In genomic region chr22:50531546-50532352, GRCh38 we compare ENCODE assay signal across 8 cellular contexts. TPM values are rescaled to one million over a fixed set of nuclear protein-coding genes. Genes with fewer than 3 reads are reported as not detected.
A peak's percentile ranks its signal among the peaks of the same experiment; 100 is the strongest.
DNase-seq lines count a peak whose midpoint lies in the region; ATAC-seq, FAIRE-seq and TF ChIP-seq lines count a peak whose summit lies in the region.

No MANE protein-coding gene starts in this region.

- no peaks in the 10 kb centered on the region for H3K36me3 ChIP-seq in BE2C
- no peaks in the 10 kb centered on the region for H3K36me3 ChIP-seq in adipocyte (ENCODE audit: control insufficient read depth, insufficient read depth, low read length, severe bottlenecking)
- H3K36me3 ChIP-seq in prostate gland = no peaks in the 10 kb centered on the region

- intact Hi-C loops in left cardiac atrium (cut with DNase I) (no loop called here), prostate gland (cut with DNase I) (no loop called here)

- H3K9me3 ChIP-seq in BE2C = peaks cover 5% of the 10 kb centered on the region; the same call in 1 of the 2 replicates
- no peaks in the 10 kb centered on the region for H3K9me3 ChIP-seq in adipocyte (ENCODE audit: control insufficient read depth, low read length)
- no peaks in the 10 kb centered on the region for H3K9me3 ChIP-seq in prostate gland

- 1% methylated on average over 62 of the region's 84 CpGs for WGBS in prostate gland

- FAIRE-seq in H54 (lab: Jason Lieb, UNC) = no peak
- FAIRE-seq in RCC 7860 (lab: Jason Lieb, UNC) = no peak

- peak overlapping the region; percentile 89 for H3K9ac ChIP-seq in adipocyte (ENCODE audit: low read length)

- peak; percentile 50 to 56 for ATAC-seq in left cardiac atrium
- ATAC-seq in GM21515 (IDR thresholded peaks at IDR 0.05; ENCODE audit: unreplicated experiment) = no peak

- TF ChIP-seq CTCF in BE2C (IDR thresholded peaks at IDR 0.05; ENCODE audit: low read depth, low read length) (no peak), prostate gland (IDR thresholded peaks at IDR 0.05) (no peak)

- H3K27me3 ChIP-seq in BE2C (peaks cover 47% of the 10 kb centered on the region), adipocyte (replicated peaks; ENCODE audit: control insufficient read depth, insufficient read depth, low read length) (no peaks in the 10 kb centered on the region), prostate gland (replicated peaks; ENCODE audit: insufficient read depth) (no peaks in the 10 kb centered on the region)

- 0 out of 2 replicates have a peak, but pooled peaks have one; percentile 18 for TF ChIP-seq POLR2A in H54 (IDR thresholded peaks at IDR 0.05; ENCODE audit: low read depth, low read length)
- TF ChIP-seq POLR2A in prostate gland (IDR thresholded peaks at IDR 0.05) = peak; percentile 66

- H3K4me3 ChIP-seq in BE2C (ENCODE audit: low read depth, low read length) (peak overlapping the region; percentile 6; the same call in 1 of the 2 replicates), adipocyte (ENCODE audit: low read length) (peak overlapping the region; percentile 79), prostate gland (peak overlapping the region; percentile 36 to 43)

- DNase-seq in BE2C (no peak), H54 (ENCODE audit: insufficient read length, low spot score) (no peak), RCC 7860 (ENCODE audit: low spot score) (peak; percentile 16), adipocyte (ENCODE audit: low read depth) (peak; percentile 83), left cardiac atrium (peak; percentile 91), prostate gland (ENCODE audit: low spot score) (peak; percentile 74), NCI-H1694 (lab: John Stamatoyannopoulos, UW) (no peak)

- peaks cover 10% of the 10 kb centered on the region; the same call in 1 of the 2 replicates for H3K4me1 ChIP-seq in BE2C
- H3K4me1 ChIP-seq in adipocyte (ENCODE audit: control insufficient read depth, insufficient read depth, low read length) = peaks cover 24% of the 10 kb centered on the region
- H3K4me1 ChIP-seq in prostate gland (replicated peaks) = peaks cover 8% of the 10 kb centered on the region

- H3K27ac ChIP-seq in prostate gland = peak overlapping the region; percentile 65 to 83

RNA-seq across cellular contexts. Expression of gene TYMP, which starts 1.9 kb away (rescaled TPM):
- 5.2 TPM for polyA plus RNA-seq in BE2C (2012; ENCODE audit: insufficient read depth, insufficient read length, low read depth)
- total RNA-seq in left cardiac atrium (10 to 100 TPM; 27.9 to 67.1 TPM), prostate gland (10 to 100 TPM; 35.8 to 42.8 TPM)

RNA-seq across cellular contexts. Expression of gene SCO2, which starts 6.4 kb away (rescaled TPM):
- 8.2 TPM for polyA plus RNA-seq in BE2C (2012; ENCODE audit: insufficient read depth, insufficient read length, low read depth)
- total RNA-seq in left cardiac atrium (1 to 10 TPM in 1 of 2 donors, not detected in 1; 1.3 TPM), prostate gland (1 to 10 TPM; 1.5 to 8.3 TPM)

RNA-seq across cellular contexts. Expression of gene KLHDC7B, which starts 13.9 kb away (rescaled TPM):
- polyA plus RNA-seq in BE2C (2012; ENCODE audit: insufficient read depth, insufficient read length, low read depth) = 1.3 TPM
- under 1 TPM in 1 of 2 donors, not detected in 1; 0.15 TPM for total RNA-seq in left cardiac atrium
- total RNA-seq in prostate gland = under 1 TPM in 1 of 2 donors, not detected in 1; 0.62 TPM

RNA-seq across cellular contexts. Expression of gene NCAPH2, which starts 23.7 kb away (rescaled TPM):
- 201 TPM for polyA plus RNA-seq in BE2C (2012; ENCODE audit: insufficient read depth, insufficient read length, low read depth)
- total RNA-seq in left cardiac atrium (10 to 100 TPM; 29.8 to 32.7 TPM), prostate gland (10 to 100 TPM; 43.7 to 59.6 TPM)

RNA-seq across cellular contexts. Expression of gene LMF2, which starts 24.2 kb away (rescaled TPM):
- 126 TPM for polyA plus RNA-seq in BE2C (2012; ENCODE audit: insufficient read depth, insufficient read length, low read depth)
- total RNA-seq in left cardiac atrium (10 to 100 TPM; 35.4 to 37.6 TPM), prostate gland (10 to 100 TPM; 76.6 to 94.3 TPM)

Comparison
In these comparisons a context has a peak if more than half of its experiments do, and no peak if none do; other contexts are left out.
1. DNase-seq: peak in RCC 7860 (single experiment), adipocyte (single experiment), left cardiac atrium (single experiment) and prostate gland (single experiment); none in BE2C (single experiment), H54 (single experiment) and NCI-H1694 (single experiment).
2. H3K4me3 ChIP-seq: peak in every context shown above with its lines; median percentile 79 in adipocyte; 40 in prostate gland; 6 in BE2C.